ENCODE assay signal across 37 cellular contexts in the genomic region with DNA sequence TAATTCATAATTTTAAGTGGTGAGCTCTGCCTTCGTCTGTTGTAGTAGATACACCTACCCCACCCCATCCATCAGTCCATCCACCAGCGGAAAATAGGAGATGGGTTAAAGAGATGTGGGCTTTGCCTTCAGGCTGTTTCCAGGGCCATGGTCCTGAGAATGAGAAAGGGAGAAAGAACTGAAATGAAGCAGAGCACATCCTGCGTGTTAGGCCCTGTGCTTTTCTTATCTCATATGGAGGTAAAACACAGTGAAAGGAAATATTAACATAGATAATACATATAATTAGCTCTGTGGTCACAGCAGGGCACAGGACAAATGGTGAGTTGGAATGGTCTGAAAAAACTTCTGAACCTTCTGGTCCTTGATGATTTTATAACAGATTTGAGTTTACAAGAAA.
"Had no signal": no experiment of that assay in that cellular context is flagged by ENCODE, and none has a peak within 500 bp of the region (broad histone marks: within the 10 kb centered on the region; RNA-seq: fewer than 3 reads in every experiment).

No MANE protein-coding gene starts in this region.

- H3K27ac Mint-ChIP-seq: activated B cell treated with CpG ODN at 0.5 μM for 24 hours; activated CD4-positive, alpha-beta memory T cell treated with anti-CD3 and anti-CD28 coated beads, Interleukin-2, amount 10 ng/mL, durations not matched to agents 7 days and 5 days; activated CD4-positive, alpha-beta T cell treated with anti-CD3 and anti-CD28 coated beads for 36 hours; activated CD4-positive, alpha-beta T cell treated with anti-CD3 and anti-CD28 coated beads, Interleukin-2, amount 10 ng/mL, durations not matched to agents 7 days and 5 days; activated CD8-positive, alpha-beta memory T cell treated with anti-CD3 and anti-CD28 coated beads, Interleukin-2, amount 10 ng/mL, durations not matched to agents 7 days and 5 days; activated CD8-positive, alpha-beta T cell treated with anti-CD3 and anti-CD28 coated beads, Interleukin-2, amount 10 ng/mL, durations not matched to agents 7 days and 5 days; activated naive CD4-positive, alpha-beta T cell treated with anti-CD3 and anti-CD28 coated beads, Interleukin-2, amount 10 ng/mL, durations not matched to agents 7 days and 5 days; activated naive CD4-positive, alpha-beta T cell treated with anti-CD3 and anti-CD28 coated beads, Interleukin-2, amount 50 U/mL, for 24 hours; activated naive CD8-positive, alpha-beta T cell; activated naive CD8-positive, alpha-beta T cell treated with anti-CD3 and anti-CD28 coated beads, Interleukin-2, amount 10 ng/mL, durations not matched to agents 7 days and 5 days; activated naive CD8-positive, alpha-beta T cell treated with anti-CD3 and anti-CD28 coated beads, Interleukin-2, amount 50 U/mL, for 24 hours; activated T-cell treated with anti-CD3 and anti-CD28 coated beads, Interleukin-2, amount 50 U/mL, for 24 hours; activated T-helper 2 cell treated with anti-CD3 and anti-CD28 coated beads, Interferon-gamma antibody, Interleukin-2, Interleukin-4, amounts not matched to agents 10 μg/mL and 5 μg/mL and 100 μg/mL, durations not matched to agents 14 hours and 24 hours and 36 hours; brain; T-helper 1 cell treated with Interleukin-12 subunit alpha and Interleukin-12 subunit beta and Interleukin-4 antibody, amounts not matched to agents 30 μg/mL and 1 μg/mL, for 36 hours; T-helper 2 cell treated with Interferon-gamma antibody and Interleukin-4, amounts not matched to agents 5 μg/mL and 100 μg/mL, for 36 hours had no signal

- DNase-seq: activated B cell treated with CpG ODN at 0.5 μM for 24 hours; activated CD4-positive, alpha-beta memory T cell treated with anti-CD3 and anti-CD28 coated beads, Interleukin-2, amount 10 ng/mL, durations not matched to agents 7 days and 5 days; activated CD4-positive, alpha-beta T cell treated with anti-CD3 and anti-CD28 coated beads for 1 hour; activated CD4-positive, alpha-beta T cell treated with anti-CD3 and anti-CD28 coated beads for 36 hours; activated CD4-positive, alpha-beta T cell treated with anti-CD3 and anti-CD28 coated beads for 48 hours; activated CD4-positive, alpha-beta T cell treated with anti-CD3 and anti-CD28 coated beads, Interleukin-2, amount 10 ng/mL, durations not matched to agents 7 days and 5 days; activated CD4-positive, alpha-beta T cell treated with anti-CD3 and anti-CD28 coated beads, Interleukin-2, amount 50 U/mL, for 48 hours; activated CD8-positive, alpha-beta memory T cell treated with anti-CD3 and anti-CD28 coated beads for 24 hours; activated CD8-positive, alpha-beta memory T cell treated with anti-CD3 and anti-CD28 coated beads, Interleukin-2, amount 10 ng/mL, durations not matched to agents 7 days and 5 days; activated CD8-positive, alpha-beta memory T cell treated with anti-CD3 and anti-CD28 coated beads, Interleukin-2, amount 50 U/mL, for 48 hours; activated CD8-positive, alpha-beta T cell treated with anti-CD3 and anti-CD28 coated beads, Interleukin-2, amount 10 ng/mL, durations not matched to agents 7 days and 5 days; activated effector memory CD4-positive, alpha-beta T cell treated with Interleukin-2 at 50 U/mL for 16 hours; activated gamma-delta T cell; activated naive CD4-positive, alpha-beta T cell treated with anti-CD3 and anti-CD28 coated beads, Interleukin-2, amount 10 ng/mL, durations not matched to agents 7 days and 5 days; activated naive CD4-positive, alpha-beta T cell treated with Interleukin-2 at 50 U/mL for 16 hours; activated naive CD8-positive, alpha-beta T cell treated with anti-CD3 and anti-CD28 coated beads, Interleukin-2, amount 10 ng/mL, durations not matched to agents 7 days and 5 days; activated naive CD8-positive, alpha-beta T cell treated with anti-CD3 and anti-CD28 coated beads, Interleukin-2, amount 50 U/mL, for 24 hours; activated T-cell treated with anti-CD3 and anti-CD28 coated beads, Interleukin-2, amount 50 U/mL, for 24 hours; activated T-cell treated with anti-CD3 and anti-CD28 coated beads, Interleukin-2, amount 50 U/mL, for 48 hours; amygdala; anterior cingulate cortex; caudate nucleus; cerebellar nuclear complex; T-helper 1 cell; T-helper 2 cell; T-helper 9 cell had no signal

- H3K36me3 Mint-ChIP-seq: activated CD8-positive, alpha-beta memory T cell treated with anti-CD3 and anti-CD28 coated beads, Interleukin-2, amount 10 ng/mL, durations not matched to agents 7 days and 5 days; activated naive CD4-positive, alpha-beta T cell treated with anti-CD3 and anti-CD28 coated beads, Interleukin-2, amount 50 U/mL, for 24 hours; activated naive CD8-positive, alpha-beta T cell; brain had no signal

- ATAC-seq: activated CD4-positive, alpha-beta T cell treated with anti-CD3 and anti-CD28 coated beads for 36 hours; activated CD4-positive, CD25-positive, alpha-beta regulatory T cell treated with anti-CD3 and anti-CD28 coated beads, Interleukin-2, amount 50 U/mL, for 24 hours; activated CD8-positive, alpha-beta memory T cell treated with anti-CD3 and anti-CD28 coated beads, Interleukin-2, amount 10 ng/mL, durations not matched to agents 7 days and 5 days; activated CD8-positive, alpha-beta T cell treated with anti-CD3 and anti-CD28 coated beads, Interleukin-2, amount 10 ng/mL, durations not matched to agents 7 days and 5 days; activated naive CD8-positive, alpha-beta T cell treated with anti-CD3 and anti-CD28 coated beads, Interleukin-2, amount 50 U/mL, for 24 hours had no signal

- H3K27ac ChIP-seq: ascending aorta, cardiac muscle cell, VCaP had no signal

- H3K9me3 ChIP-seq: ascending aorta had no signal

- H3K9me3 Mint-ChIP-seq: activated B cell treated with CpG ODN at 0.5 μM for 24 hours; activated CD4-positive, alpha-beta memory T cell treated with anti-CD3 and anti-CD28 coated beads, Interleukin-2, amount 10 ng/mL, durations not matched to agents 7 days and 5 days; activated CD4-positive, alpha-beta T cell treated with anti-CD3 and anti-CD28 coated beads, Interleukin-2, amount 10 ng/mL, durations not matched to agents 7 days and 5 days; activated naive CD4-positive, alpha-beta T cell treated with anti-CD3 and anti-CD28 coated beads, Interleukin-2, amount 10 ng/mL, durations not matched to agents 7 days and 5 days; activated naive CD4-positive, alpha-beta T cell treated with anti-CD3 and anti-CD28 coated beads, Interleukin-2, amount 50 U/mL, for 24 hours; activated naive CD8-positive, alpha-beta T cell treated with anti-CD3 and anti-CD28 coated beads, Interleukin-2, amount 10 ng/mL, durations not matched to agents 7 days and 5 days; activated naive CD8-positive, alpha-beta T cell treated with anti-CD3 and anti-CD28 coated beads, Interleukin-2, amount 50 U/mL, for 24 hours; activated T-cell treated with anti-CD3 and anti-CD28 coated beads, Interleukin-2, amount 50 U/mL, for 24 hours; activated T-helper 2 cell treated with anti-CD3 and anti-CD28 coated beads, Interferon-gamma antibody, Interleukin-2, Interleukin-4, amounts not matched to agents 10 μg/mL and 5 μg/mL and 100 μg/mL, durations not matched to agents 14 hours and 24 hours and 36 hours; brain; central memory CD8-positive, alpha-beta T cell; T-helper 1 cell treated with Interleukin-12 subunit alpha and Interleukin-12 subunit beta and Interleukin-4 antibody, amounts not matched to agents 30 μg/mL and 1 μg/mL, for 36 hours; T-helper 2 cell treated with Interferon-gamma antibody and Interleukin-4, amounts not matched to agents 5 μg/mL and 100 μg/mL, for 36 hours had no signal

- H3K4me1 ChIP-seq: ascending aorta had no signal

- H3K27me3 Mint-ChIP-seq: activated B cell treated with CpG ODN at 0.5 μM for 24 hours; activated CD4-positive, alpha-beta T cell treated with anti-CD3 and anti-CD28 coated beads for 36 hours; activated naive CD4-positive, alpha-beta T cell treated with anti-CD3 and anti-CD28 coated beads, Interleukin-2, amount 10 ng/mL, durations not matched to agents 7 days and 5 days; activated naive CD4-positive, alpha-beta T cell treated with anti-CD3 and anti-CD28 coated beads, Interleukin-2, amount 50 U/mL, for 24 hours; activated naive CD8-positive, alpha-beta T cell; activated naive CD8-positive, alpha-beta T cell treated with anti-CD3 and anti-CD28 coated beads, Interleukin-2, amount 50 U/mL, for 24 hours; activated T-cell treated with anti-CD3 and anti-CD28 coated beads, Interleukin-2, amount 50 U/mL, for 24 hours; brain; central memory CD8-positive, alpha-beta T cell had no signal

- H3K27me3 ChIP-seq: ascending aorta, cardiac muscle cell had no signal

- H3K4me3 ChIP-seq: ascending aorta, cardiac muscle cell had no signal

- H3K4me3 Mint-ChIP-seq: activated B cell treated with CpG ODN at 0.5 μM for 24 hours; activated CD4-positive, alpha-beta memory T cell treated with anti-CD3 and anti-CD28 coated beads, Interleukin-2, amount 10 ng/mL, durations not matched to agents 7 days and 5 days; activated CD4-positive, alpha-beta T cell treated with anti-CD3 and anti-CD28 coated beads for 36 hours; activated CD4-positive, alpha-beta T cell treated with anti-CD3 and anti-CD28 coated beads, Interleukin-2, amount 10 ng/mL, durations not matched to agents 7 days and 5 days; activated CD8-positive, alpha-beta memory T cell treated with anti-CD3 and anti-CD28 coated beads, Interleukin-2, amount 10 ng/mL, durations not matched to agents 7 days and 5 days; activated CD8-positive, alpha-beta T cell treated with anti-CD3 and anti-CD28 coated beads, Interleukin-2, amount 10 ng/mL, durations not matched to agents 7 days and 5 days; activated naive CD4-positive, alpha-beta T cell treated with anti-CD3 and anti-CD28 coated beads, Interleukin-2, amount 10 ng/mL, durations not matched to agents 7 days and 5 days; activated naive CD4-positive, alpha-beta T cell treated with anti-CD3 and anti-CD28 coated beads, Interleukin-2, amount 50 U/mL, for 24 hours; activated naive CD8-positive, alpha-beta T cell; activated naive CD8-positive, alpha-beta T cell treated with anti-CD3 and anti-CD28 coated beads, Interleukin-2, amount 10 ng/mL, durations not matched to agents 7 days and 5 days; activated naive CD8-positive, alpha-beta T cell treated with anti-CD3 and anti-CD28 coated beads, Interleukin-2, amount 50 U/mL, for 24 hours; activated T-cell treated with anti-CD3 and anti-CD28 coated beads, Interleukin-2, amount 50 U/mL, for 24 hours; brain; central memory CD8-positive, alpha-beta T cell; T-helper 1 cell treated with Interleukin-12 subunit alpha and Interleukin-12 subunit beta and Interleukin-4 antibody, amounts not matched to agents 30 μg/mL and 1 μg/mL, for 36 hours; T-helper 2 cell treated with Interferon-gamma antibody and Interleukin-4, amounts not matched to agents 5 μg/mL and 100 μg/mL, for 36 hours had no signal

- H3K36me3 ChIP-seq: ascending aorta, cardiac muscle cell had no signal
